Comparison of ENCODE assay signal across 8 cellular contexts in the genomic region with DNA sequence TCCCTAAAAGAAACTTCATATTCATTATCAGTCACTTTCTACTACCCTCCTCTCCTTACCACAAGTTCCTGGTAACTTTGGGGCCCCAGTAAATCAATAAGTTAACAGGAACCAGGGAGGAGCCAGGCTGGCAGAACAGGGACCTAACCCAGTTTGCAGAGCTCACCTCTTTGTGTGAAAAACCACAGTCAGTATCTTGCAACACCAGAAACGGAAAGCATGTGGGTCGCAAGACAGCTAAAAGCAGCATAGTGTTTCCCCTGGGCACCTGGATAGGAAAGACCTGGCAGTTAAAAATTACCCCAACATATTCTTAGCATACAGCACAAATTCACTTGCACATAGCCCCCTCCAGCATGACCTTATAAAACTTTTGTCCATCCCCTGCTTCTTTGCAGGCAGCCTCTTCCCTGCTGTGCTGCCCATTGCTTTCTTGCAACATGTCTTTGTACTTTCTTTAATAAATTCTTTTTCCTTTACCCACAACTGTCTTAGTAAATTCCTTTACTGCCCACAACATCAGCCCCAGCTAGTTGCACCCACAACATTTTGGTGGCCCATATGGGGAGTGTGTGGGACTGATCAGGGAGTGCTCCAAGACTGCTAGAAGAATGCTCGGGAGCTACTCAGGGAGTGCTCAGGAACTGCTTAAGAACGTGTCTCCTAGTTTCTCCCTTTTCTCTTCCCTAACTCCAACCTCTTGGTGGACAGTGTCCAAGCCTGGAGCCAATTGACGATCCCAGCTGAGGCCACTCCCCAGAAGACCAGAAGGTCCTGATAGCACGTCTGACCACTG.
DNase-seq lines count a peak whose midpoint lies in the region; ATAC-seq and TF ChIP-seq lines count a peak whose summit lies in the region.

No MANE protein-coding gene starts in this region.

- no peaks in the 10 kb centered on the region for H3K27me3 Mint-ChIP-seq in CD4-positive, alpha-beta memory T cell
- no peaks in the 10 kb centered on the region for H3K27me3 Mint-ChIP-seq in activated T-helper 1 cell treated with anti-CD3 and anti-CD28 coated beads, Interleukin-12 subunit alpha, Interleukin-12 subunit beta, Interleukin-2, Interleukin-4 antibody, amounts not matched to agents 30 ng/mL and 10 ng/mL and 1 ng/mL, durations not matched to agents 14 hours and 24 hours and 36 hours (ENCODE audit: insufficient read depth)

- H3K9me3 Mint-ChIP-seq in CD4-positive, alpha-beta memory T cell = peaks cover 0 to 12% (median 4%) of the 10 kb centered on the region in 8 donors
- H3K9me3 Mint-ChIP-seq in activated T-helper 1 cell treated with anti-CD3 and anti-CD28 coated beads, Interleukin-12 subunit alpha, Interleukin-12 subunit beta, Interleukin-2, Interleukin-4 antibody, amounts not matched to agents 30 ng/mL and 10 ng/mL and 1 ng/mL, durations not matched to agents 14 hours and 24 hours and 36 hours = no peaks in the 10 kb centered on the region

- POLR2A ChIA-PET in CD4-positive, alpha-beta memory T cell (lab: Charles Lee; ENCODE audit: partially characterized antibody) = interaction anchor here (1.0 to 1.2 kb wide), 2 partner anchors 53 to 235 kb away, joined by 4 read pairs; no protein-coding TSS in a partner anchor

- H3K4me3 ChIP-seq in CD4-positive, alpha-beta memory T cell (ENCODE audit: low read length in 2 of 2) = no peak overlapping the region
- H3K4me3 ChIP-seq in esophagus muscularis mucosa = no peak overlapping the region

- H3K27me3 ChIP-seq in CD4-positive, alpha-beta memory T cell (ENCODE audit: insufficient read depth, low read length) = no peaks in the 10 kb centered on the region
- no peaks in the 10 kb centered on the region for H3K27me3 ChIP-seq in esophagus muscularis mucosa

- TF ChIP-seq POLR2A in esophagus muscularis mucosa (IDR thresholded peaks at IDR 0.05; ENCODE audit: low read depth) = no peak

- H3K4me3 Mint-ChIP-seq in CD4-positive, alpha-beta memory T cell = peak overlapping the region; percentile 2 to 87 (median 78)
- peak overlapping the region; percentile 56 for H3K4me3 Mint-ChIP-seq in activated T-helper 1 cell treated with anti-CD3 and anti-CD28 coated beads, Interleukin-12 subunit alpha, Interleukin-12 subunit beta, Interleukin-2, Interleukin-4 antibody, amounts not matched to agents 30 ng/mL and 10 ng/mL and 1 ng/mL, durations not matched to agents 14 hours and 24 hours and 36 hours

- H3K36me3 ChIP-seq in CD4-positive, alpha-beta memory T cell (ENCODE audit: insufficient read depth, low read length) = no peaks in the 10 kb centered on the region
- H3K36me3 ChIP-seq in esophagus muscularis mucosa = no peaks in the 10 kb centered on the region

- peaks cover 0 to 8% of the 10 kb centered on the region in 2 donors for H3K36me3 Mint-ChIP-seq in CD4-positive, alpha-beta memory T cell
- peaks cover 16% of the 10 kb centered on the region for H3K36me3 Mint-ChIP-seq in activated T-helper 1 cell treated with anti-CD3 and anti-CD28 coated beads, Interleukin-12 subunit alpha, Interleukin-12 subunit beta, Interleukin-2, Interleukin-4 antibody, amounts not matched to agents 30 ng/mL and 10 ng/mL and 1 ng/mL, durations not matched to agents 14 hours and 24 hours and 36 hours (ENCODE audit: low read depth)

- intact Hi-C loops in CD4-positive, alpha-beta memory T cell (cut with micrococcal nuclease) = loop anchor here (5.0 kb wide), 1 partner anchor 251 kb away; no protein-coding TSS in a partner anchor
- intact Hi-C loops in activated T-helper 1 cell treated with anti-CD3 and anti-CD28 coated beads, Interleukin-12 subunit alpha, Interleukin-12 subunit beta, Interleukin-2, Interleukin-4 antibody, amounts not matched to agents 30 ng/mL and 10 ng/mL and 1 ng/mL, durations not matched to agents 14 hours and 24 hours and 36 hours (cut with micrococcal nuclease) = loop anchor here (1.0 to 2.0 kb wide), 3 partner anchors 32 to 236 kb away; no protein-coding TSS in a partner anchor
- intact Hi-C loops in esophagus muscularis mucosa (cut with DNase I) = no loop called here

- H3K27ac Mint-ChIP-seq in CD4-positive, alpha-beta memory T cell = peak overlapping the region; percentile 58 to 85 (median 76)
- H3K27ac Mint-ChIP-seq in activated T-helper 1 cell treated with anti-CD3 and anti-CD28 coated beads, Interleukin-12 subunit alpha, Interleukin-12 subunit beta, Interleukin-2, Interleukin-4 antibody, amounts not matched to agents 30 ng/mL and 10 ng/mL and 1 ng/mL, durations not matched to agents 14 hours and 24 hours and 36 hours = peak overlapping the region; percentile 55

- TF ChIP-seq EP300 in esophagus muscularis mucosa (IDR thresholded peaks at IDR 0.05) = no peak

- WGBS in esophagus muscularis mucosa = 64% methylated on average over 6 of the region's 6 CpGs

- peaks cover 42% of the 10 kb centered on the region for H3K4me1 ChIP-seq in CD4-positive, alpha-beta memory T cell (ENCODE audit: insufficient read depth, low read length)
- no peaks in the 10 kb centered on the region for H3K4me1 ChIP-seq in esophagus muscularis mucosa

- peaks cover 39 to 69% (median 53%) of the 10 kb centered on the region in 4 donors for H3K4me1 Mint-ChIP-seq in CD4-positive, alpha-beta memory T cell
- peaks cover 60% of the 10 kb centered on the region for H3K4me1 Mint-ChIP-seq in activated T-helper 1 cell treated with anti-CD3 and anti-CD28 coated beads, Interleukin-12 subunit alpha, Interleukin-12 subunit beta, Interleukin-2, Interleukin-4 antibody, amounts not matched to agents 30 ng/mL and 10 ng/mL and 1 ng/mL, durations not matched to agents 14 hours and 24 hours and 36 hours (ENCODE audit: low read depth)

- H3K9me3 ChIP-seq in CD4-positive, alpha-beta memory T cell (ENCODE audit: control insufficient read depth in 1 of 2, low read length in 2 of 2) = no peaks in the 10 kb centered on the region
- peaks cover 0 to 7% (median 0%) of the 10 kb centered on the region in 4 donors for H3K9me3 ChIP-seq in esophagus muscularis mucosa

- ATAC-seq in HG03520 (IDR thresholded peaks at IDR 0.05; ENCODE audit: unreplicated experiment) = peak; percentile 68

- DNase-seq in CD4-positive, alpha-beta memory T cell = peak; percentile 47 to 58 (median 50)
- DNase-seq in GM20000 (ENCODE audit: low spot score) = peak; percentile 14
- peak; percentile 43 for DNase-seq in activated T-helper 1 cell treated with anti-CD3 and anti-CD28 coated beads, Interleukin-12 subunit alpha, Interleukin-12 subunit beta, Interleukin-2, Interleukin-4 antibody, amounts not matched to agents 30 ng/mL and 10 ng/mL and 1 ng/mL, durations not matched to agents 14 hours and 24 hours and 36 hours (ENCODE audit: low spot score)
- DNase-seq in nucleus accumbens (lab: John Stamatoyannopoulos, UW) = no peak
- DNase-seq in HT-29 (ENCODE audit: low spot score) = no peak
- DNase-seq in HuH-7 (ENCODE audit: low spot score) = no peak
- DNase-seq in esophagus muscularis mucosa (ENCODE audit: extremely low spot score) = no peak

- TF ChIP-seq CTCF in GM20000 (IDR thresholded peaks at IDR 0.05; ENCODE audit: extremely low read depth, missing control alignments) = no peak
- TF ChIP-seq CTCF in esophagus muscularis mucosa (IDR thresholded peaks at IDR 0.05) = no peak

- CTCF ChIA-PET in CD4-positive, alpha-beta memory T cell (lab: Charles Lee; ENCODE audit: partially characterized antibody) = interaction anchor here (2.0 kb wide), 1 partner anchor 11 kb away, joined by 4 read pairs; no protein-coding TSS in a partner anchor

- peak overlapping the region; percentile 35 for H3K27ac ChIP-seq in CD4-positive, alpha-beta memory T cell (ENCODE audit: low read depth, low read length)
- no peak overlapping the region for H3K27ac ChIP-seq in esophagus muscularis mucosa (replicated peaks in 1 of 4)

Comparison
In these comparisons a context has a peak if more than half of its experiments do, and no peak if none do; other contexts are left out.
1. DNase-seq: peak in CD4-positive, alpha-beta memory T cell (5 of 5), GM20000 (single experiment) and activated T-helper 1 cell treated with anti-CD3 and anti-CD28 coated beads, Interleukin-12 subunit alpha, Interleukin-12 subunit beta, Interleukin-2, Interleukin-4 antibody, amounts not matched to agents 30 ng/mL and 10 ng/mL and 1 ng/mL, durations not matched to agents 14 hours and 24 hours and 36 hours (single experiment); none in nucleus accumbens (0 of 56), HT-29 (single experiment), HuH-7 (single experiment) and esophagus muscularis mucosa (single experiment).